Comparison of ENCODE assay signal across 16 cellular contexts in genomic region chr3:188287339-188287738, GRCh38.
A peak's percentile ranks its signal among the peaks of the same experiment; 100 is the strongest.
DNase-seq lines count a peak whose midpoint lies in the region; ATAC-seq and TF ChIP-seq lines count a peak whose summit lies in the region.
"Had no signal": no experiment of that assay in that cellular context is flagged by ENCODE, and none has a peak within 500 bp of the region (broad histone marks: within the 10 kb centered on the region; RNA-seq: fewer than 3 reads in every experiment).

No MANE protein-coding gene starts in this region.

- H2AFZ ChIP-seq in MM.1S (ENCODE audit: low read length): no peak overlapping the region
- H2AFZ ChIP-seq: parathyroid adenoma, PC-9 had no signal

- H3K4me3 ChIP-seq in Panc1 (ENCODE audit: low read depth in 2 of 2, low read length in 2 of 2) (no peak overlapping the region), gastroesophageal sphincter (no peak overlapping the region), skeletal muscle satellite cell (ENCODE audit: low read length) (no peak overlapping the region), MM.1S (ENCODE audit: low read length) (no peak overlapping the region)
- H3K4me3 ChIP-seq: PC-9, upper lobe of right lung had no signal

- H3K9me2 ChIP-seq in MM.1S (replicated peaks; ENCODE audit: insufficient read depth, low read length): no peaks in the 10 kb centered on the region

- no peaks in the 10 kb centered on the region for H3K27me3 ChIP-seq in Panc1 (ENCODE audit: control insufficient read depth, insufficient read depth, low read length)
- H3K27me3 ChIP-seq in gastroesophageal sphincter: no peaks in the 10 kb centered on the region
- no peaks in the 10 kb centered on the region for H3K27me3 ChIP-seq in skeletal muscle satellite cell (ENCODE audit: control insufficient read depth, insufficient read depth, low read length)
- no peaks in the 10 kb centered on the region for H3K27me3 ChIP-seq in MM.1S (replicated peaks; ENCODE audit: insufficient read depth, low read length)
- H3K27me3 ChIP-seq: upper lobe of right lung had no signal

- TF ChIP-seq CTCF in Panc1 (IDR thresholded peaks at IDR 0.05): no peak
- TF ChIP-seq CTCF in gastroesophageal sphincter (IDR thresholded peaks at IDR 0.05): no peak
- TF ChIP-seq CTCF in MM.1S (IDR thresholded peaks at IDR 0.05; ENCODE audit: low read length): no peak

- H3K27ac ChIP-seq in Panc1 (ENCODE audit: low read length) (peak overlapping the region; percentile 10; the same call in 1 of the 2 replicates), gastroesophageal sphincter (peak overlapping the region; percentile 79 to 96 (median 87)), MM.1S (ENCODE audit: low read length) (no peak overlapping the region)
- H3K27ac ChIP-seq: HL-60, parathyroid adenoma, upper lobe of right lung had no signal

- H4K20me1 ChIP-seq in MM.1S (ENCODE audit: insufficient read depth, low read length): no peaks in the 10 kb centered on the region

- no peaks in the 10 kb centered on the region for H3K9me3 ChIP-seq in Panc1 (ENCODE audit: control insufficient read depth, insufficient read depth, low read depth, low read length)
- H3K9me3 ChIP-seq in gastroesophageal sphincter: no peaks in the 10 kb centered on the region
- no peaks in the 10 kb centered on the region for H3K9me3 ChIP-seq in skeletal muscle satellite cell (replicated peaks; ENCODE audit: low read length)
- no peaks in the 10 kb centered on the region for H3K9me3 ChIP-seq in MM.1S (replicated peaks; ENCODE audit: insufficient read depth, low read length)
- H3K9me3 ChIP-seq: upper lobe of right lung had no signal

- peak; percentile 43 for DNase-seq in NCI-H2171 treated with DMSO at 0.1 percent for 48 hours (lab: John Stamatoyannopoulos, UW)
- DNase-seq in NCI-H2171 (lab: John Stamatoyannopoulos, UW): no peak
- no peak for DNase-seq in Panc1 (ENCODE audit: low read depth, low spot score)
- no peak for DNase-seq in LoVo (ENCODE audit: low spot score)
- DNase-seq in NCI-H510A treated with DMSO at 0.1 percent for 48 hours (lab: John Stamatoyannopoulos, UW): no peak
- no peak for DNase-seq in MM.1S
- DNase-seq: 8988T; activated CD4-positive, alpha-beta T cell treated with anti-CD3 and anti-CD28 coated beads, Interleukin-2, amount 50 U/mL, for 4 hours; GF-D8; NCI-H774; PC-9; upper lobe of right lung had no signal

- H3K4me2 ChIP-seq in skeletal muscle satellite cell (ENCODE audit: low read length): no peak overlapping the region
- no peak overlapping the region for H3K4me2 ChIP-seq in MM.1S (ENCODE audit: low read depth, low read length)
- H3K4me2 ChIP-seq: PC-9 had no signal

- 78% methylated on average over 4 of the region's 4 CpGs; no CpG with 5 or more reads in 1 of the 2 donors for WGBS in gastroesophageal sphincter (ENCODE audit: low coverage in 1 of 2), 2 donors

- peak overlapping the region; percentile 73 for H3K9ac ChIP-seq in skeletal muscle satellite cell (ENCODE audit: low read depth, low read length)
- no peak overlapping the region for H3K9ac ChIP-seq in MM.1S (ENCODE audit: low read length)
- H3K9ac ChIP-seq: parathyroid adenoma had no signal

- CTCF ChIA-PET in Panc1 (lab: Charles Lee): no interaction called here

- H3K4me1 ChIP-seq in Panc1 (ENCODE audit: control insufficient read depth, insufficient read depth, low read length) (peaks cover 42% of the 10 kb centered on the region), gastroesophageal sphincter (peaks cover 33 to 96% (median 41%) of the 10 kb centered on the region in 3 donors), skeletal muscle satellite cell (ENCODE audit: control insufficient read depth, insufficient read depth, low read length) (peaks cover 40% of the 10 kb centered on the region), MM.1S (ENCODE audit: low read length) (no peaks in the 10 kb centered on the region)

- H3F3A ChIP-seq in MM.1S (ENCODE audit: insufficient read depth, low read length): no peaks in the 10 kb centered on the region

- POLR2A ChIA-PET in Panc1 (lab: Charles Lee): no interaction called here

- intact Hi-C loops in Panc1 (cut with micrococcal nuclease; ENCODE audit: unreplicated experiment): no loop called here

- no TSS peak for BruUV-seq in Panc1 (replicated peaks; lab: Mats Ljungman, UMichigan)

- TF ChIP-seq POLR2A in gastroesophageal sphincter (IDR thresholded peaks at IDR 0.05): no peak

- ATAC-seq in Panc1 (no peak), gastroesophageal sphincter (no peak)
- ATAC-seq: upper lobe of right lung had no signal

- TF ChIP-seq EP300 in gastroesophageal sphincter (IDR thresholded peaks at IDR 0.05): no peak

- H3K36me3 ChIP-seq in Panc1 (ENCODE audit: control insufficient read depth, insufficient read depth, low read length) (no peaks in the 10 kb centered on the region), gastroesophageal sphincter (peaks cover 0 to 15% of the 10 kb centered on the region in 2 donors), skeletal muscle satellite cell (ENCODE audit: insufficient read depth, low read length) (peaks cover 4% of the 10 kb centered on the region), MM.1S (replicated peaks; ENCODE audit: insufficient read depth, low read length) (no peaks in the 10 kb centered on the region)
- H3K36me3 ChIP-seq: upper lobe of right lung had no signal

- in situ Hi-C loops in Panc1 (cut with HindIII; ENCODE audit: low pct_unique_long_range_greater_than_20kb, low sequenced_read_pairs): loop anchor here (25.0 kb wide), 1 partner anchor 550 kb away; the partner anchor contains the start of gene BCL6

- no peaks in the 10 kb centered on the region for H3K79me2 ChIP-seq in MM.1S (ENCODE audit: low read length)
